Comparison of ENCODE assay signal across 1 cellular context in genomic region chr12:67519824-67520433, GRCh38.
TF ChIP-seq lines count a peak whose summit lies in the region.

No MANE protein-coding gene starts in this region.

TF ChIP-seq in WTC11, 78 proteins besides CTCF, POLR2A, EP300 and RAD21 (continued from another document):
- peak; percentile 38; the same call in 1 of the 2 replicates for TF ChIP-seq ZMAT4 (CRISPR knock-in tag; IDR thresholded peaks at IDR 0.05)
- TF ChIP-seq FOXK1 (CRISPR knock-in tag; IDR thresholded peaks at IDR 0.05), result peak; percentile 83
- no peak for TF ChIP-seq USF2 (CRISPR knock-in tag; IDR thresholded peaks at IDR 0.05)
- TF ChIP-seq RORB (CRISPR knock-in tag; IDR thresholded peaks at IDR 0.05), result no peak
- no peak for TF ChIP-seq ZNF263 (CRISPR knock-in tag; IDR thresholded peaks at IDR 0.05; ENCODE audit: low read depth)
- TF ChIP-seq NR1H2 (CRISPR knock-in tag; IDR thresholded peaks at IDR 0.05), result no peak
- no peak for TF ChIP-seq ZNF232 (CRISPR knock-in tag; IDR thresholded peaks at IDR 0.05)
- TF ChIP-seq ZNF512 (CRISPR knock-in tag; IDR thresholded peaks at IDR 0.05; ENCODE audit: borderline replicate concordance), result no peak
- TF ChIP-seq E2F5 (CRISPR knock-in tag; IDR thresholded peaks at IDR 0.05), result no peak
- no peak for TF ChIP-seq E2F4 (CRISPR knock-in tag; IDR thresholded peaks at IDR 0.05; ENCODE audit: borderline replicate concordance, low read depth)
- TF ChIP-seq, protein P1, sequence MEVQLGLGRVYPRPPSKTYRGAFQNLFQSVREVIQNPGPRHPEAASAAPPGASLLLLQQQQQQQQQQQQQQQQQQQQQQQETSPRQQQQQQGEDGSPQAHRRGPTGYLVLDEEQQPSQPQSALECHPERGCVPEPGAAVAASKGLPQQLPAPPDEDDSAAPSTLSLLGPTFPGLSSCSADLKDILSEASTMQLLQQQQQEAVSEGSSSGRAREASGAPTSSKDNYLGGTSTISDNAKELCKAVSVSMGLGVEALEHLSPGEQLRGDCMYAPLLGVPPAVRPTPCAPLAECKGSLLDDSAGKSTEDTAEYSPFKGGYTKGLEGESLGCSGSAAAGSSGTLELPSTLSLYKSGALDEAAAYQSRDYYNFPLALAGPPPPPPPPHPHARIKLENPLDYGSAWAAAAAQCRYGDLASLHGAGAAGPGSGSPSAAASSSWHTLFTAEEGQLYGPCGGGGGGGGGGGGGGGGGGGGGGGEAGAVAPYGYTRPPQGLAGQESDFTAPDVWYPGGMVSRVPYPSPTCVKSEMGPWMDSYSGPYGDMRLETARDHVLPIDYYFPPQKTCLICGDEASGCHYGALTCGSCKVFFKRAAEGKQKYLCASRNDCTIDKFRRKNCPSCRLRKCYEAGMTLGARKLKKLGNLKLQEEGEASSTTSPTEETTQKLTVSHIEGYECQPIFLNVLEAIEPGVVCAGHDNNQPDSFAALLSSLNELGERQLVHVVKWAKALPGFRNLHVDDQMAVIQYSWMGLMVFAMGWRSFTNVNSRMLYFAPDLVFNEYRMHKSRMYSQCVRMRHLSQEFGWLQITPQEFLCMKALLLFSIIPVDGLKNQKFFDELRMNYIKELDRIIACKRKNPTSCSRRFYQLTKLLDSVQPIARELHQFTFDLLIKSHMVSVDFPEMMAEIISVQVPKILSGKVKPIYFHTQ (CRISPR knock-in tag; IDR thresholded peaks at IDR 0.05), result no peak
- TF ChIP-seq CREM (CRISPR knock-in tag; IDR thresholded peaks at IDR 0.05), result no peak
- TF ChIP-seq SOX15 (CRISPR knock-in tag; IDR thresholded peaks at IDR 0.05), result no peak
- TF ChIP-seq TEAD1 (CRISPR knock-in tag; IDR thresholded peaks at IDR 0.05), result peak; percentile 93
- no peak for TF ChIP-seq STAT6 (CRISPR knock-in tag; conservative IDR thresholded peaks at IDR 0.05; ENCODE audit: low read depth)
TF ChIP-seq in WTC11: peak in this region for 12.
